27 cellular contexts compared by ENCODE assay signal in genomic region chr1:97814804-97815203, GRCh38.
"Had no signal": no experiment of that assay in that cellular context is flagged by ENCODE, and none has a peak within 500 bp of the region (broad histone marks: within the 10 kb centered on the region; RNA-seq: fewer than 3 reads in every experiment).

No MANE protein-coding gene starts in this region.

- H3K4me3 ChIP-seq: pancreas, psoas muscle, right lobe of liver, sigmoid colon, stomach, thoracic aorta, thyroid gland, tibial nerve, upper lobe of left lung, vagina had no signal

- H3K27ac Mint-ChIP-seq: nephron progenitor cell; progenitor cell of endocrine pancreas; stimulated activated effector memory CD8-positive, alpha-beta T cell treated with anti-CD3 and anti-CD28 coated beads, Interleukin-12 subunit alpha, Interleukin-12 subunit beta, amount 100 ng/mL, for 72 hours; stimulated activated naive B cell treated with anti-CD40 and anti-IgM and Interleukin-4, amounts not matched to agents 10 μg/mL and 1 μg/mL and 100 μg/mL, for 72 hours; stimulated activated naive CD8-positive, alpha-beta T cell treated with anti-CD3 and anti-CD28 coated beads, Interleukin-15, Interleukin-2, amounts not matched to agents 100 ng/mL and 50 ng/mL, for 24 hours had no signal

- H3K4me1 Mint-ChIP-seq: nephron progenitor cell; neural crest cell; stimulated activated naive B cell treated with anti-CD40 and anti-IgM and Interleukin-4, amounts not matched to agents 10 μg/mL and 1 μg/mL and 100 μg/mL, for 72 hours had no signal

- H3K4me1 ChIP-seq: pancreas, psoas muscle, right lobe of liver, stomach, thyroid gland, tibial nerve, upper lobe of left lung, vagina had no signal

- H3K27ac ChIP-seq: neutrophil, pancreas, psoas muscle, right lobe of liver, sigmoid colon, stomach, thoracic aorta, thyroid gland, tibial nerve, upper lobe of left lung, vagina had no signal

- H3K9me3 ChIP-seq: neutrophil, pancreas, psoas muscle, right lobe of liver, sigmoid colon, stomach, thoracic aorta, thyroid gland, tibial nerve, upper lobe of left lung, vagina had no signal

- H3K36me3 Mint-ChIP-seq: natural killer cell had no signal

- ATAC-seq: natural killer cell; pancreas; psoas muscle; right cardiac atrium; right lobe of liver; stimulated activated effector memory CD8-positive, alpha-beta T cell treated with anti-CD3 and anti-CD28 coated beads, Interleukin-12 subunit alpha, Interleukin-12 subunit beta, amount 100 ng/mL, for 72 hours; stimulated activated naive B cell treated with anti-CD40 and anti-IgM and Interleukin-4, amounts not matched to agents 10 μg/mL and 1 μg/mL and 100 μg/mL, for 72 hours had no signal

- H3K4me3 Mint-ChIP-seq: natural killer cell; nephron progenitor cell; neural crest cell; stimulated activated effector memory CD8-positive, alpha-beta T cell treated with anti-CD3 and anti-CD28 coated beads, Interleukin-12 subunit alpha, Interleukin-12 subunit beta, amount 100 ng/mL, for 72 hours; stimulated activated naive B cell treated with anti-CD40 and anti-IgM and Interleukin-4, amounts not matched to agents 10 μg/mL and 1 μg/mL and 100 μg/mL, for 72 hours; stimulated activated naive CD8-positive, alpha-beta T cell treated with anti-CD3 and anti-CD28 coated beads, Interleukin-15, Interleukin-2, amounts not matched to agents 100 ng/mL and 50 ng/mL, for 24 hours had no signal

- H3K9me3 Mint-ChIP-seq: natural killer cell; nephron progenitor cell; stimulated activated effector memory CD8-positive, alpha-beta T cell treated with anti-CD3 and anti-CD28 coated beads, Interleukin-12 subunit alpha, Interleukin-12 subunit beta, amount 100 ng/mL, for 72 hours; stimulated activated naive B cell treated with anti-CD40 and anti-IgM and Interleukin-4, amounts not matched to agents 10 μg/mL and 1 μg/mL and 100 μg/mL, for 72 hours had no signal

- DNase-seq: natural killer cell; nephron progenitor cell; nucleus accumbens; pancreas; psoas muscle; right cardiac atrium; right lobe of liver; sigmoid colon; small intestine; stimulated activated CD4-positive, alpha-beta T cell treated with anti-CD3 and anti-CD28 coated beads, Interleukin-15, amount 100 ng/mL, for 24 hours; stimulated activated CD4-positive, alpha-beta T cell treated with anti-CD3 and anti-CD28 coated beads, Interleukin-2, amount 100 ng/mL, for 24 hours; stimulated activated CD4-positive, alpha-beta T cell treated with anti-CD3 and anti-CD28 coated beads, Interleukin-2, amount 100 ng/mL, for 48 hours; stimulated activated CD4-positive, alpha-beta T cell treated with anti-CD3 and anti-CD28 coated beads, Interleukin-4, amount 100 ng/mL, for 24 hours; stimulated activated naive B cell treated with anti-CD40 and anti-IgM and Interleukin-4, amounts not matched to agents 10 μg/mL and 1 μg/mL and 100 μg/mL, for 72 hours; stimulated activated naive CD4-positive, alpha-beta T cell treated with Interleukin-2 at 50 U/mL for 16 hours; stomach; thyroid gland; trophoblast cell; upper lobe of left lung had no signal

- H3K27me3 Mint-ChIP-seq: progenitor cell of endocrine pancreas; stimulated activated naive B cell treated with anti-CD40 and anti-IgM and Interleukin-4, amounts not matched to agents 10 μg/mL and 1 μg/mL and 100 μg/mL, for 72 hours; stimulated activated naive CD8-positive, alpha-beta T cell treated with anti-CD3 and anti-CD28 coated beads, Interleukin-15, Interleukin-2, amounts not matched to agents 100 ng/mL and 50 ng/mL, for 24 hours had no signal

- H3K36me3 ChIP-seq: pancreas, right lobe of liver, sigmoid colon, stomach, thoracic aorta, thyroid gland, tibial nerve, upper lobe of left lung, vagina had no signal
